8 cellular contexts compared by ENCODE assay signal in genomic region chr5:73170522-73170921, GRCh38. TPM values are rescaled to one million over a fixed set of nuclear protein-coding genes. Genes with fewer than 3 reads are reported as not detected.
DNase-seq lines count a peak whose midpoint lies in the region; ATAC-seq and TF ChIP-seq lines count a peak whose summit lies in the region.
"Had no signal": no experiment of that assay in that cellular context is flagged by ENCODE, and none has a peak within 500 bp of the region (broad histone marks: within the 10 kb centered on the region; RNA-seq: fewer than 3 reads in every experiment).

No MANE protein-coding gene starts in this region.

- CTCF ChIA-PET in GM10248 (lab: Yijun Ruan, JAX) = interaction anchor here (1.1 to 1.7 kb wide), 4 partner anchors 9 to 87 kb away, joined by 4 read pairs; no protein-coding TSS in a partner anchor

- DNase-seq in GM10248 (ENCODE audit: extremely low spot score) (no peak), KBM-7 (peak; percentile 68), astrocyte of the spinal cord (ENCODE audit: low read depth, low spot score) (no peak), lung microvascular endothelial cell (ENCODE audit: low read depth in 2 of 2) (peak; percentile 33 to 58), GM13976 (ENCODE audit: low spot score) (no peak)
- DNase-seq in NK-92 treated with Interleukin-12 subunit alpha and Interleukin-12 subunit beta, amount 100 ng/mL, for 24 hours (lab: John Stamatoyannopoulos, UW) = no peak

- no peak overlapping the region for H3K4me3 ChIP-seq in astrocyte of the spinal cord (ENCODE audit: low read depth, low read length)

- TF ChIP-seq CTCF in GM10248 (IDR thresholded peaks at IDR 0.05; ENCODE audit: control extremely low read depth, extremely low read depth, low read depth, missing control alignments) = peak; percentile 2
- peak; percentile 54 for TF ChIP-seq CTCF in astrocyte of the spinal cord (IDR thresholded peaks at IDR 0.05; ENCODE audit: low read depth, low read length)
- TF ChIP-seq CTCF in GM13976 (IDR thresholded peaks at IDR 0.05; ENCODE audit: borderline replicate concordance, control extremely low read depth, extremely low read depth, insufficient read depth, missing control alignments) = no peak

- POLR2A ChIA-PET in GM10248 (lab: Yijun Ruan, JAX) = no interaction called here

- ATAC-seq in GM21390 (IDR thresholded peaks at IDR 0.05; ENCODE audit: unreplicated experiment) = no peak

- in situ Hi-C loops in KBM-7 (cut with MboI; ENCODE audit: low pct_unique_long_range_greater_than_20kb, low sequenced_read_pairs) = no loop called here
- in situ Hi-C loops in astrocyte of the spinal cord (cut with HindIII; ENCODE audit: low sequenced_read_pairs) = no loop called here
- in situ Hi-C loops in GM13976 (cut with MboI; ENCODE audit: low sequenced_read_pairs, unreplicated experiment) = no loop called here

RNA-seq across cellular contexts. Expression of gene TMEM174, which starts 2.5 kb away (rescaled TPM):
- total RNA-seq in lung microvascular endothelial cell = not detected in 2 replicates
- total RNA-seq: temporal lobe had no signal

RNA-seq across cellular contexts. Expression of gene TMEM171, which starts 50.1 kb away (rescaled TPM):
- 0.40 and 1.1 TPM in 2 replicates for total RNA-seq in lung microvascular endothelial cell

Comparison
In these comparisons a context has a peak if more than half of its experiments do, and no peak if none do; other contexts are left out.
1. DNase-seq: peak in KBM-7 (single experiment) and lung microvascular endothelial cell (2 of 2); none in GM10248 (single experiment), astrocyte of the spinal cord (single experiment), GM13976 (single experiment) and NK-92 treated with Interleukin-12 subunit alpha and Interleukin-12 subunit beta, amount 100 ng/mL, for 24 hours (single experiment).